In the genomic region with DNA sequence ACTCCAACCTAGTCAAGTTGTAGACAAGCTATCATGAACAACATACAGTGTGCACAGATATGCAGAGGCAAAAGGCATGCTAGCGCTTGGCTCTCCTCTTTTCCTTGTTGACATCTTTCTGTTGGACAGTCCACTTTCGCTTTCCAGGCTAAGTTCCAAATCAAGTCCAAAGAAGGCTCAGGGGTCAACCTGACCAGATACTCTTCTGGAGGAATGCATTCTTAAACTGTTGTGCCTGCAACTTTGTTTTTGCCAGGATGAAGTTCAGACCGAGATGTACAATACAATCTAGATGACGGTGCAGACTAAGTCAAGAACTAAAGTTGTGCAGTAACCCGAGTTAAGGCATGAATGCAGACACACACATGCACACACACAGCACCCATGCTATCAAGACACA, we compare ENCODE assay signal across 13 cellular contexts. TPM values are rescaled to one million over a fixed set of nuclear protein-coding genes. Genes with fewer than 3 reads are reported as not detected.
"Had no signal": no experiment of that assay in that cellular context is flagged by ENCODE, and none has a peak within 500 bp of the region (broad histone marks: within the 10 kb centered on the region; RNA-seq: fewer than 3 reads in every experiment).

No MANE protein-coding gene starts in this region.

RNA-seq across cellular contexts. Expression of a gene that starts 35.7 kb away (rescaled TPM):
- total RNA-seq: activated CD4-positive, alpha-beta memory T cell treated with anti-CD3 and anti-CD28 coated beads, Interleukin-2, amount 10 ng/mL, durations not matched to agents 7 days and 5 days; activated CD4-positive, alpha-beta T cell treated with anti-CD3 and anti-CD28 coated beads, Interleukin-2, amount 10 ng/mL, durations not matched to agents 7 days and 5 days; activated naive CD8-positive, alpha-beta T cell treated with anti-CD3 and anti-CD28 coated beads, Interleukin-2, amount 10 ng/mL, durations not matched to agents 7 days and 5 days; dermis blood vessel endothelial cell; esophagus squamous epithelium; lower lobe of right lung; naive thymus-derived CD8-positive, alpha-beta T cell; neural crest cell; SK-MEL-5; T-cell; T-helper 2 cell treated with Interferon-gamma antibody and Interleukin-4, amounts not matched to agents 100 ng/mL and 5 ng/mL, for 36 hours; transverse colon; WTC11 had no signal
- polyA plus RNA-seq: naive thymus-derived CD8-positive, alpha-beta T cell had no signal
